In the genomic region with DNA sequence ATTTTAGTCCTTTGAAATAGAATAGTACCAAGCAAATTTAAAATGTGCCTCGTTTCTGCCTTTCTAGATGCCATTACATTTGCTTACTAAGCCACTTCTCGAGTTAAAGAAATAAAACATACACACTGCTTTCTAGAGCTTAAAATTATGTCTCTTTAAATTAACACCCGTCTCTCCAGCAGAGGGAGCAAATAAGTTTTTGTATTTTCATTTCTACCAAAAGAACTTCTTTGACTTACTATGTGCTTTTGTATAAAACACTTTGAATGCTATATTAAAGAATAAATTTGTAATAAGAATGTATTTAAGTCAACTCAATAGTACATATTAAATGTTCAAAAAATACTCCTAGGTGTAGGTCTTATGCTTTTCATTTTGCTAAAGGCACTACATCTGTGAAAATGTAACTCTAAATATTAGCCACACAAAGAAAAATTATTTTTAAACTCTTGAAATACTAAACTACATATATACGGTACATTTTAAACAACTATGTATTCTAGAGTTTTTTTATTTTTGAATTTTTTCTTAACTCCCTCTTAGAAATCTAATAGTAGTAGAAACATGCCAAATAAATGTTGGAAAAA, we compare ENCODE assay signal across 10 cellular contexts.
DNase-seq lines count a peak whose midpoint lies in the region; ATAC-seq, FAIRE-seq and TF ChIP-seq lines count a peak whose summit lies in the region.
"Had no signal": no experiment of that assay in that cellular context is flagged by ENCODE, and none has a peak within 500 bp of the region (broad histone marks: within the 10 kb centered on the region; RNA-seq: fewer than 3 reads in every experiment).

No MANE protein-coding gene starts in this region.

- H3K4me1 ChIP-seq in kidney (ENCODE audit: control insufficient read depth in 1 of 2, insufficient read depth in 1 of 2, low read depth in 1 of 2, low read length in 2 of 2), result no peaks in the 10 kb centered on the region

- peak; percentile 89 for FAIRE-seq in kidney (lab: Jason Lieb, UNC)

- H3K4me1 Mint-ChIP-seq in HFFc6 (ENCODE audit: low read depth), result no peaks in the 10 kb centered on the region
- no peaks in the 10 kb centered on the region for H3K4me1 Mint-ChIP-seq in stimulated activated memory B cell treated with anti-CD40 and anti-IgM and Interleukin-4, amounts not matched to agents 10 μg/mL and 1 μg/mL and 100 μg/mL, for 72 hours
- H3K4me1 Mint-ChIP-seq: immature natural killer cell had no signal

- H3K27ac Mint-ChIP-seq in HFFc6, result no peak overlapping the region
- no peak overlapping the region for H3K27ac Mint-ChIP-seq in stimulated activated memory B cell treated with anti-CD40 and anti-IgM and Interleukin-4, amounts not matched to agents 10 μg/mL and 1 μg/mL and 100 μg/mL, for 72 hours
- H3K27ac Mint-ChIP-seq: immature natural killer cell had no signal

- no peak overlapping the region for H3K27ac ChIP-seq in kidney (ENCODE audit: low read depth in 2 of 2, low read length in 2 of 2)

- peaks cover 13% of the 10 kb centered on the region for H3K9me3 Mint-ChIP-seq in HFFc6
- H3K9me3 Mint-ChIP-seq in stimulated activated memory B cell treated with anti-CD40 and anti-IgM and Interleukin-4, amounts not matched to agents 10 μg/mL and 1 μg/mL and 100 μg/mL, for 72 hours, result peaks cover 3% of the 10 kb centered on the region

- H3K36me3 ChIP-seq in kidney (ENCODE audit: control insufficient read depth in 1 of 2, insufficient read depth in 2 of 2, low read length in 2 of 2), result no peaks in the 10 kb centered on the region
- H3K36me3 ChIP-seq in MG63, result no peaks in the 10 kb centered on the region

- DNase-seq in COR-L47 (lab: John Stamatoyannopoulos, UW), result peak; percentile 14
- no peak for DNase-seq in HFFc6
- peak; percentile 18 for DNase-seq in SKM-1 (lab: John Stamatoyannopoulos, UW; ENCODE audit: unreplicated experiment)
- DNase-seq in kidney, result no peak
- DNase-seq in stimulated activated CD4-positive, alpha-beta T cell treated with anti-CD3 and anti-CD28 coated beads, Interleukin-4, amount 100 ng/mL, for 4 hours, result no peak
- no peak for DNase-seq in MG63
- DNase-seq: immature natural killer cell; stimulated activated CD4-positive, alpha-beta T cell treated with anti-CD3 and anti-CD28 coated beads, Interleukin-2, amount 100 ng/mL, for 24 hours had no signal

- no peak overlapping the region for H3K4me3 Mint-ChIP-seq in HFFc6
- no peak overlapping the region for H3K4me3 Mint-ChIP-seq in stimulated activated memory B cell treated with anti-CD40 and anti-IgM and Interleukin-4, amounts not matched to agents 10 μg/mL and 1 μg/mL and 100 μg/mL, for 72 hours
- H3K4me3 Mint-ChIP-seq: immature natural killer cell had no signal

- no peaks in the 10 kb centered on the region for H3K27me3 ChIP-seq in MG63

- H3K4me3 ChIP-seq in kidney (ENCODE audit: low read length in 2 of 2), result no peak overlapping the region
- H3K4me3 ChIP-seq in MG63, result no peak overlapping the region

- TF ChIP-seq CTCF in HFFc6 (IDR thresholded peaks at IDR 0.05), result peak; percentile 56
- TF ChIP-seq CTCF in kidney (IDR thresholded peaks at IDR 0.05; ENCODE audit: borderline replicate concordance, extremely low read depth, insufficient read depth), result peak; percentile 37

- ATAC-seq in stimulated activated memory B cell treated with anti-CD40 and anti-IgM and Interleukin-4, amounts not matched to agents 10 μg/mL and 1 μg/mL and 100 μg/mL, for 72 hours, result no peak
- ATAC-seq in GM21390 (IDR thresholded peaks at IDR 0.05; ENCODE audit: unreplicated experiment), result no peak

- intact Hi-C loops in kidney (cut with DNase I), result no loop called here

- no peaks in the 10 kb centered on the region for H3K9me3 ChIP-seq in kidney (ENCODE audit: control insufficient read depth in 1 of 2, low read length in 2 of 2)
- no peaks in the 10 kb centered on the region for H3K9me3 ChIP-seq in MG63

- no peaks in the 10 kb centered on the region for H3K27me3 Mint-ChIP-seq in HFFc6 (ENCODE audit: insufficient read depth)
- H3K27me3 Mint-ChIP-seq in stimulated activated memory B cell treated with anti-CD40 and anti-IgM and Interleukin-4, amounts not matched to agents 10 μg/mL and 1 μg/mL and 100 μg/mL, for 72 hours, result no peaks in the 10 kb centered on the region

- no peaks in the 10 kb centered on the region for H3K36me3 Mint-ChIP-seq in HFFc6 (ENCODE audit: low read depth)
- H3K36me3 Mint-ChIP-seq in stimulated activated memory B cell treated with anti-CD40 and anti-IgM and Interleukin-4, amounts not matched to agents 10 μg/mL and 1 μg/mL and 100 μg/mL, for 72 hours, result no peaks in the 10 kb centered on the region
- H3K36me3 Mint-ChIP-seq: immature natural killer cell had no signal

- H3K9ac ChIP-seq in kidney (ENCODE audit: low read length in 2 of 2), result no peak overlapping the region

Comparison
In these comparisons a context has a peak if more than half of its experiments do, and no peak if none do; other contexts are left out.
1. DNase-seq: peak in COR-L47 (single experiment) and SKM-1 (single experiment); none in HFFc6 (single experiment), kidney (single experiment), stimulated activated CD4-positive, alpha-beta T cell treated with anti-CD3 and anti-CD28 coated beads, Interleukin-4, amount 100 ng/mL, for 4 hours (0 of 2) and MG63 (single experiment).